ENCODE assay signal across 18 cellular contexts in genomic region chr22:48947636-48948035, GRCh38.
"Had no signal": no experiment of that assay in that cellular context is flagged by ENCODE, and none has a peak within 500 bp of the region (broad histone marks: within the 10 kb centered on the region; RNA-seq: fewer than 3 reads in every experiment).

No MANE protein-coding gene starts in this region.

- H3K9me3 ChIP-seq: gastrocnemius medialis, lower lobe of right lung, neutrophil, testis had no signal

- H3K27ac Mint-ChIP-seq: naive B cell; stimulated activated naive B cell treated with anti-CD40 and anti-IgM and Interleukin-4, amounts not matched to agents 10 μg/mL and 1 μg/mL and 100 μg/mL, for 72 hours; stimulated activated naive CD8-positive, alpha-beta T cell treated with anti-CD3 and anti-CD28 coated beads, Interleukin-15, amount 100 ng/mL, for 72 hours had no signal

- H3K4me3 ChIP-seq: dorsolateral prefrontal cortex, gastrocnemius medialis, heart right ventricle, lower lobe of right lung, testis, tibial nerve had no signal

- H3K4me1 ChIP-seq: gastrocnemius medialis, heart right ventricle, lower lobe of right lung, testis, tibial nerve had no signal

- H3K27me3 ChIP-seq: neutrophil, testis, tibial nerve had no signal

- H3K4me3 Mint-ChIP-seq: naive B cell; stimulated activated naive B cell treated with anti-CD40 and anti-IgM and Interleukin-4, amounts not matched to agents 10 μg/mL and 1 μg/mL and 100 μg/mL, for 72 hours; stimulated activated naive CD8-positive, alpha-beta T cell treated with anti-CD3 and anti-CD28 coated beads, Interleukin-15, amount 100 ng/mL, for 72 hours had no signal

- H3K4me1 Mint-ChIP-seq: naive B cell had no signal

- H3K36me3 ChIP-seq: gastrocnemius medialis, heart right ventricle, lower lobe of right lung, neutrophil, tibial nerve had no signal

- H3K9me3 Mint-ChIP-seq: stimulated activated naive CD8-positive, alpha-beta T cell treated with anti-CD3 and anti-CD28 coated beads, Interleukin-15, amount 100 ng/mL, for 72 hours had no signal

- H3K27ac ChIP-seq: dorsolateral prefrontal cortex, gastrocnemius medialis, heart right ventricle, lower lobe of right lung, neutrophil, testis, tibial nerve had no signal

- H3K36me3 Mint-ChIP-seq: naive B cell; stimulated activated naive B cell treated with anti-CD40 and anti-IgM and Interleukin-4, amounts not matched to agents 10 μg/mL and 1 μg/mL and 100 μg/mL, for 72 hours had no signal

- ATAC-seq: esophagus mucosa; gastrocnemius medialis; heart right ventricle; left lobe of liver; lower lobe of right lung; stimulated activated naive B cell treated with anti-CD40 and anti-IgM and Interleukin-4, amounts not matched to agents 10 μg/mL and 1 μg/mL and 100 μg/mL, for 72 hours; stimulated activated naive CD8-positive, alpha-beta T cell treated with anti-CD3 and anti-CD28 coated beads, Interleukin-15, amount 100 ng/mL, for 72 hours had no signal

- DNase-seq: central memory CD4-positive, alpha-beta T cell; cortex of kidney; effector memory CD4-positive, alpha-beta T cell; gastrocnemius medialis; heart right ventricle; hypothalamus; lower lobe of right lung; mesenchymal stem cell; naive B cell; stimulated activated CD4-positive, alpha-beta T cell treated with anti-CD3 and anti-CD28 coated beads, Interleukin-4, amount 100 ng/mL, for 1 hour; stimulated activated naive B cell treated with anti-CD40 and anti-IgM and Interleukin-4, amounts not matched to agents 10 μg/mL and 1 μg/mL and 100 μg/mL, for 72 hours; stimulated activated naive CD8-positive, alpha-beta T cell treated with anti-CD3 and anti-CD28 coated beads, Interleukin-15, amount 100 ng/mL, for 72 hours; testis had no signal
